11 cellular contexts compared by ENCODE assay signal in genomic region chr4:145279122-145279960, GRCh38.
A peak's percentile ranks its signal among the peaks of the same experiment; 100 is the strongest.
DNase-seq lines count a peak whose midpoint lies in the region; ATAC-seq and TF ChIP-seq lines count a peak whose summit lies in the region.
"Had no signal": no experiment of that assay in that cellular context is flagged by ENCODE, and none has a peak within 500 bp of the region (broad histone marks: within the 10 kb centered on the region; RNA-seq: fewer than 3 reads in every experiment).

No MANE protein-coding gene starts in this region.

- ATAC-seq in activated T-cell treated with anti-CD3 and anti-CD28 coated beads, Interleukin-2, amount 50 U/mL, for 72 hours (replicated peaks in 1 of 2), result no peak
- no peak for ATAC-seq in lower lobe of right lung
- ATAC-seq: stimulated activated naive B cell treated with anti-CD40 and anti-IgM and Interleukin-4, amounts not matched to agents 10 μg/mL and 1 μg/mL and 100 μg/mL, for 72 hours had no signal

- intact Hi-C loops in sigmoid colon (cut with DNase I), result no loop called here
- intact Hi-C loops in lower lobe of right lung (cut with DNase I), result no loop called here

- TF ChIP-seq EP300 in sigmoid colon (IDR thresholded peaks at IDR 0.05), result no peak

- no peaks in the 10 kb centered on the region for H3K36me3 Mint-ChIP-seq in activated T-cell treated with anti-CD3 and anti-CD28 coated beads, Interleukin-2, amount 50 U/mL, for 72 hours (ENCODE audit: insufficient read depth in 2 of 2)
- H3K36me3 Mint-ChIP-seq: stimulated activated naive B cell treated with anti-CD40 and anti-IgM and Interleukin-4, amounts not matched to agents 10 μg/mL and 1 μg/mL and 100 μg/mL, for 72 hours had no signal

- H3K9me3 ChIP-seq in sigmoid colon, result no peaks in the 10 kb centered on the region
- H3K9me3 ChIP-seq in lower lobe of right lung, result no peaks in the 10 kb centered on the region

- no peaks in the 10 kb centered on the region for H3K4me1 Mint-ChIP-seq in activated T-cell treated with anti-CD3 and anti-CD28 coated beads, Interleukin-2, amount 50 U/mL, for 72 hours (ENCODE audit: low read depth)
- H3K4me1 Mint-ChIP-seq: stimulated activated naive B cell treated with anti-CD40 and anti-IgM and Interleukin-4, amounts not matched to agents 10 μg/mL and 1 μg/mL and 100 μg/mL, for 72 hours had no signal

- H3K27ac ChIP-seq in sigmoid colon (peak overlapping the region in 3 of 4 donors; percentile 14 to 60 (median 57)), lower lobe of right lung (no peak overlapping the region)

- no peak for TF ChIP-seq POLR2A in sigmoid colon (IDR thresholded peaks at IDR 0.05)

- H3K27ac Mint-ChIP-seq in activated T-cell treated with anti-CD3 and anti-CD28 coated beads, Interleukin-2, amount 50 U/mL, for 72 hours, result no peak overlapping the region
- H3K27ac Mint-ChIP-seq: stimulated activated naive B cell treated with anti-CD40 and anti-IgM and Interleukin-4, amounts not matched to agents 10 μg/mL and 1 μg/mL and 100 μg/mL, for 72 hours had no signal

- WGBS in sigmoid colon, 2 donors, result 71 to 74% methylated on average over 8 of the region's 8 CpGs

- no peak overlapping the region for H3K4me3 Mint-ChIP-seq in activated T-cell treated with anti-CD3 and anti-CD28 coated beads, Interleukin-2, amount 50 U/mL, for 72 hours
- H3K4me3 Mint-ChIP-seq: stimulated activated naive B cell treated with anti-CD40 and anti-IgM and Interleukin-4, amounts not matched to agents 10 μg/mL and 1 μg/mL and 100 μg/mL, for 72 hours had no signal

- peaks cover 0 to 25% (median 17%) of the 10 kb centered on the region in 4 donors for H3K4me1 ChIP-seq in sigmoid colon
- H3K4me1 ChIP-seq in lower lobe of right lung, result no peaks in the 10 kb centered on the region

- H3K27me3 ChIP-seq in sigmoid colon, result no peaks in the 10 kb centered on the region
- no peaks in the 10 kb centered on the region for H3K27me3 ChIP-seq in lower lobe of right lung (ENCODE audit: low read depth)

- no peaks in the 10 kb centered on the region for H3K9me3 Mint-ChIP-seq in activated T-cell treated with anti-CD3 and anti-CD28 coated beads, Interleukin-2, amount 50 U/mL, for 72 hours
- H3K9me3 Mint-ChIP-seq: stimulated activated naive B cell treated with anti-CD40 and anti-IgM and Interleukin-4, amounts not matched to agents 10 μg/mL and 1 μg/mL and 100 μg/mL, for 72 hours had no signal

- H3K36me3 ChIP-seq in sigmoid colon, result no peaks in the 10 kb centered on the region
- no peaks in the 10 kb centered on the region for H3K36me3 ChIP-seq in lower lobe of right lung

- TF ChIP-seq CTCF in fibroblast of the aortic adventitia (IDR thresholded peaks at IDR 0.05; ENCODE audit: insufficient read depth, low read length) (no peak), sigmoid colon (IDR thresholded peaks at IDR 0.05) (no peak), lower lobe of right lung (IDR thresholded peaks at IDR 0.05) (no peak)

- peak; percentile 64 for DNase-seq in GM03348 (ENCODE audit: low spot score)
- peak; percentile 65 for DNase-seq in RPMI7951 (ENCODE audit: low read depth)
- DNase-seq in fibroblast of the aortic adventitia (ENCODE audit: low read depth), result peak; percentile 96
- no peak for DNase-seq in sigmoid colon
- no peak for DNase-seq in central memory CD4-positive, alpha-beta T cell
- no peak for DNase-seq in activated T-cell treated with anti-CD3 and anti-CD28 coated beads, Interleukin-2, amount 50 U/mL, for 72 hours
- DNase-seq in lower lobe of right lung, result no peak
- DNase-seq in middle frontal gyrus (ENCODE audit: extremely low spot score, low spot score), result no peak
- DNase-seq: NCI-H1048; small intestine; stimulated activated naive B cell treated with anti-CD40 and anti-IgM and Interleukin-4, amounts not matched to agents 10 μg/mL and 1 μg/mL and 100 μg/mL, for 72 hours had no signal

- H3K4me3 ChIP-seq in fibroblast of the aortic adventitia (ENCODE audit: low read depth, low read length) (no peak overlapping the region), sigmoid colon (no peak overlapping the region), lower lobe of right lung (no peak overlapping the region)

- H3K27me3 Mint-ChIP-seq in activated T-cell treated with anti-CD3 and anti-CD28 coated beads, Interleukin-2, amount 50 U/mL, for 72 hours (ENCODE audit: low read depth), result no peaks in the 10 kb centered on the region

Comparison
In these comparisons a context has a peak if more than half of its experiments do, and no peak if none do; other contexts are left out.
1. DNase-seq: peak in GM03348 (single experiment), RPMI7951 (single experiment) and fibroblast of the aortic adventitia (single experiment); none in sigmoid colon (single experiment), central memory CD4-positive, alpha-beta T cell (single experiment), activated T-cell treated with anti-CD3 and anti-CD28 coated beads, Interleukin-2, amount 50 U/mL, for 72 hours (0 of 2), lower lobe of right lung (single experiment) and middle frontal gyrus (single experiment).